In genomic region chr15:41806291-41807181, GRCh38 we compare ENCODE assay signal across 13 cellular contexts. TPM values are rescaled to one million over a fixed set of nuclear protein-coding genes. Genes with fewer than 3 reads are reported as not detected.
DNase-seq lines count a peak whose midpoint lies in the region; ATAC-seq and TF ChIP-seq lines count a peak whose summit lies in the region.
"Had no signal": no experiment of that assay in that cellular context is flagged by ENCODE, and none has a peak within 500 bp of the region (broad histone marks: within the 10 kb centered on the region; RNA-seq: fewer than 3 reads in every experiment).

No MANE protein-coding gene starts in this region.

- H3K27ac ChIP-seq in endodermal cell (ENCODE audit: low read depth, low read length) (no peak overlapping the region), osteoblast (ENCODE audit: low read depth, low read length) (no peak overlapping the region)

- H3K4me1 ChIP-seq in endodermal cell (ENCODE audit: control insufficient read depth, insufficient read depth, low read length) = no peaks in the 10 kb centered on the region
- H3K4me1 ChIP-seq in osteoblast (ENCODE audit: insufficient read depth, low read length) = peaks cover 15% of the 10 kb centered on the region

- WGBS in endodermal cell (ENCODE audit: insufficient coverage in 1 of 2, insufficient read length in 1 of 2), 2 experiments = 87 to 90% methylated on average over 7 to 10 of the region's 10 CpGs

- DNase-seq in DMS79 (lab: John Stamatoyannopoulos, UW) (peak; percentile 18), NCI-H2196 (lab: John Stamatoyannopoulos, UW; ENCODE audit: unreplicated experiment) (peak; percentile 25), endodermal cell (peak; percentile 75), nephron progenitor cell (no peak), osteoblast (ENCODE audit: insufficient read length, low spot score, missing footprints) (no peak), HEK293T (ENCODE audit: extremely low spot score) (no peak), DMS114 treated with DMSO at 0.1 percent for 48 hours (lab: John Stamatoyannopoulos, UW; ENCODE audit: unreplicated experiment) (no peak)
- DNase-seq: activated T-cell treated with anti-CD3 and anti-CD28 coated beads, Interleukin-2, amount 50 U/mL, for 24 hours; CD4-positive, alpha-beta T cell; dorsolateral prefrontal cortex; Karpas-422; SHP77 had no signal

- H3K4me1 Mint-ChIP-seq in endodermal cell (no peaks in the 10 kb centered on the region), nephron progenitor cell (peaks cover 21% of the 10 kb centered on the region)

- no peak overlapping the region for H2AFZ ChIP-seq in osteoblast (ENCODE audit: low read length)

- H3K27me3 ChIP-seq in endodermal cell (ENCODE audit: control insufficient read depth, insufficient read depth, low read length, poor library complexity, severe bottlenecking) (no peaks in the 10 kb centered on the region), osteoblast (ENCODE audit: insufficient read depth, low read length) (no peaks in the 10 kb centered on the region)
- H3K27me3 ChIP-seq: dorsolateral prefrontal cortex had no signal

- peaks cover 10% of the 10 kb centered on the region for H4K20me1 ChIP-seq in osteoblast (ENCODE audit: insufficient read depth, low read length)

- peaks cover 30% of the 10 kb centered on the region for H3K79me2 ChIP-seq in osteoblast (ENCODE audit: insufficient read depth, low read length)

- H3K36me3 Mint-ChIP-seq in endodermal cell (ENCODE audit: low read depth) (peaks cover 6% of the 10 kb centered on the region), nephron progenitor cell (ENCODE audit: low read depth) (no peaks in the 10 kb centered on the region)

- H3K9me3 ChIP-seq in endodermal cell (ENCODE audit: control insufficient read depth, low read length) (no peaks in the 10 kb centered on the region), osteoblast (ENCODE audit: low read depth, low read length) (no peaks in the 10 kb centered on the region)

- peaks cover 2% of the 10 kb centered on the region for H3K36me3 ChIP-seq in endodermal cell (ENCODE audit: control insufficient read depth, insufficient read depth, low read length)
- H3K36me3 ChIP-seq in osteoblast (ENCODE audit: insufficient read depth, low read length) = peaks cover 3% of the 10 kb centered on the region

- H3K4me3 ChIP-seq in endodermal cell (ENCODE audit: low read length) (no peak overlapping the region), osteoblast (ENCODE audit: insufficient read depth, low read length) (no peak overlapping the region)
- H3K4me3 ChIP-seq: dorsolateral prefrontal cortex had no signal

- CTCF ChIA-PET in HEK293T (lab: Yijun Ruan, JAX) = interaction anchor here (1.0 kb wide), 1 partner anchor 34 kb away, joined by 3 read pairs; no protein-coding TSS in a partner anchor

- H3K27ac Mint-ChIP-seq in endodermal cell (peak overlapping the region; percentile 0), nephron progenitor cell (peak overlapping the region; percentile 28)
- H3K27ac Mint-ChIP-seq: CD4-positive, alpha-beta T cell had no signal

- ATAC-seq in HG03108 (IDR thresholded peaks at IDR 0.05; ENCODE audit: unreplicated experiment) = no peak

- POLR2A ChIA-PET in HEK293T (lab: Yijun Ruan, JAX) = interaction anchor here (1.0 kb wide), 1 partner anchor 13 kb away, joined by 3 read pairs; no protein-coding TSS in a partner anchor

- H3K27me3 Mint-ChIP-seq in endodermal cell (ENCODE audit: insufficient read depth) (no peaks in the 10 kb centered on the region), nephron progenitor cell (ENCODE audit: low read depth, poor library complexity) (peaks cover 4% of the 10 kb centered on the region)
- H3K27me3 Mint-ChIP-seq: activated T-cell treated with anti-CD3 and anti-CD28 coated beads, Interleukin-2, amount 50 U/mL, for 24 hours; CD4-positive, alpha-beta T cell had no signal

- H3K4me3 Mint-ChIP-seq in endodermal cell (no peak overlapping the region), nephron progenitor cell (no peak overlapping the region)
- H3K4me3 Mint-ChIP-seq: activated T-cell treated with anti-CD3 and anti-CD28 coated beads, Interleukin-2, amount 50 U/mL, for 24 hours; CD4-positive, alpha-beta T cell had no signal

- no peak overlapping the region for H3K9ac ChIP-seq in endodermal cell (ENCODE audit: extremely low read depth, low read length, poor library complexity, severe bottlenecking)

- no peak overlapping the region for H3K4me2 ChIP-seq in osteoblast (ENCODE audit: insufficient read depth, low read length)

- TF ChIP-seq CTCF in endodermal cell (conservative IDR thresholded peaks at IDR 0.05) (peak; percentile 65), nephron progenitor cell (IDR thresholded peaks at IDR 0.05) (no peak), osteoblast (IDR thresholded peaks at IDR 0.05; ENCODE audit: extremely low read depth, low read depth, low read length) (no peak)

- H3K9me3 Mint-ChIP-seq in endodermal cell (no peaks in the 10 kb centered on the region), nephron progenitor cell (no peaks in the 10 kb centered on the region)
- H3K9me3 Mint-ChIP-seq: activated T-cell treated with anti-CD3 and anti-CD28 coated beads, Interleukin-2, amount 50 U/mL, for 24 hours; CD4-positive, alpha-beta T cell had no signal

TF ChIP-seq in HEK293T, 16 proteins besides CTCF, POLR2A, EP300 and RAD21:
- no peak for TF ChIP-seq PKNOX1 (IDR thresholded peaks at IDR 0.05)
- TF ChIP-seq L3MBTL2 (conservative IDR thresholded peaks at IDR 0.05) = no peak
- TF ChIP-seq FOXM1 (IDR thresholded peaks at IDR 0.05; ENCODE audit: borderline replicate concordance) = no peak
- no peak for TF ChIP-seq LEF1 (IDR thresholded peaks at IDR 0.05; ENCODE audit: borderline replicate concordance)
- no peak for TF ChIP-seq FOXK2 (IDR thresholded peaks at IDR 0.05)
- no peak for TF ChIP-seq ZNF384 (IDR thresholded peaks at IDR 0.05)
- TF ChIP-seq NFRKB (IDR thresholded peaks at IDR 0.05) = no peak
- TF ChIP-seq HDGF (IDR thresholded peaks at IDR 0.05; ENCODE audit: borderline replicate concordance) = no peak
- no peak for TF ChIP-seq TARDBP (IDR thresholded peaks at IDR 0.05)
- no peak for TF ChIP-seq BHLHE40 (IDR thresholded peaks at IDR 0.05; ENCODE audit: borderline replicate concordance)

RNA-seq across cellular contexts. Expression of gene JMJD7, which starts 21.4 kb away (rescaled TPM):
- total RNA-seq in endodermal cell (10 to 100 TPM; 18.4 to 22.1 TPM), osteoblast (1.2 and 1.4 TPM in 2 replicates)
- polyA plus RNA-seq in endodermal cell (2013, experiment 1 of 2) = 14.1 TPM
- 11.3 TPM for polyA plus RNA-seq in endodermal cell (2013, experiment 2 of 2)

RNA-seq across cellular contexts. Expression of gene PLA2G4B, which starts 32.1 kb away (rescaled TPM):
- total RNA-seq in endodermal cell (10 to 100 TPM in 1 of 2 donors, 1 to 10 TPM in 1; 6.9 to 10.1 TPM), osteoblast (0.72 and 1.2 TPM in 2 replicates)
- polyA plus RNA-seq in endodermal cell (2013, experiment 1 of 2) = 21.8 TPM
- 25.3 TPM for polyA plus RNA-seq in endodermal cell (2013, experiment 2 of 2)

RNA-seq across cellular contexts. Expression of gene MAPKBP1, which starts 32.3 kb away (rescaled TPM):
- 10 to 100 TPM; 16.7 to 26.3 TPM for total RNA-seq in endodermal cell
- 19.1 TPM for polyA plus RNA-seq in endodermal cell (2013, experiment 1 of 2)
- 15.9 TPM for polyA plus RNA-seq in endodermal cell (2013, experiment 2 of 2)
- total RNA-seq in osteoblast = 22.8 and 25.6 TPM in 2 replicates

Comparison
In these comparisons a context has a peak if more than half of its experiments do, and no peak if none do; other contexts are left out.
1. DNase-seq: peak in DMS79 (single experiment), NCI-H2196 (single experiment) and endodermal cell (single experiment); none in nephron progenitor cell (single experiment), osteoblast (single experiment), HEK293T (single experiment) and DMS114 treated with DMSO at 0.1 percent for 48 hours (single experiment).